In the genomic region with DNA sequence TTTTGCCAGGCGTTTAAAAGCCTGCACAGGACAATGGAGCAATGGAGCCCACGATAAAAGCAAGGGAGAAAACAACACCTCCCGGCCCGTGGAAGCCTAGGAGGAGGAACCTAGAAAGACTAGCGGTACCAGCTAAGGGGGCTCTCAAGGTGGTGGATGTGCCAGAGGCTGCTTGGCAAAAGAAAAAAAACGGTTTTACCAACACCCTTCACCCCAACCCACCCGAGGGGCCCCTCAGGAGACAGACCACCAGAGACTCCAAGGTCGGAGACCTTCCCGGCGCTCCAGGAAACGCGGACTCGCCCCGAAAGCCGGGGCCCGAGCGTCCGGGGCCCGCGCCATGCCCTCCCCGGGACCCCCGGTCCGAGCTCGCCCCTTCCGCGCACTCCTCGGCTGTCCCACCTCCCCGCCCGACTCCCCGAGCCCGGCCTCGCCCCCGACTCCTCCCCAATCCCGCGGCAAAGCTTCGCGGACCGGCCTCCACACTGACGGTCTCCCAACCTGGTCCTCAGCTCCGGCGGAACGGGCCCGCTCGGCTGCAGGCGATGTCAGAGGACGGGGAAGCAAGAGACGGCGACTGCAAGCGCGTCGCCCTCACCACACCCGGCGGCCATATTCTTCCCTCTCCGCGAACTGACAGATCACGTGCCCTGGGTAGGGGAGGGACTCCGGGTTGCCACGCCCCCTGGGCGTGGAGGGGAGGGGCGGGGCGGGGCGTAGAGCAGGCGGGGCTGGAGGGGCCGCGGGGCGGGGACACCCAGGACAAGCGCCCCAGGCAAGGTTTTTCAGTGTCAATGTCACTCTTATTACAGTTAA, we compare ENCODE assay signal across 8 cellular contexts.
DNase-seq lines count a peak whose midpoint lies in the region; ATAC-seq and TF ChIP-seq lines count a peak whose summit lies in the region.

TSS of gene KIDINS220 (minus strand) at position 635 of the 816 bp plus-strand sequence. CDS start 10,520 bp downstream, outside the sequence.

- TF ChIP-seq POLR2A in GM18505 (IDR thresholded peaks at IDR 0.05; ENCODE audit: borderline replicate concordance, extremely low read depth, insufficient read depth, insufficient read length) = peak; percentile 87

- ATAC-seq in GM18505 (IDR thresholded peaks at IDR 0.05; ENCODE audit: unreplicated experiment) (peak; percentile 94), HG02885 (IDR thresholded peaks at IDR 0.05; ENCODE audit: poor library complexity, unreplicated experiment) (peak; percentile 94)

- peak within 1 kb of the TSS; percentile 94 for H3K4me3 ChIP-seq in retinal pigment epithelial cell (ENCODE audit: low read length)

- no peak for TF ChIP-seq CTCF in retinal pigment epithelial cell (conservative IDR thresholded peaks at IDR 0.05; ENCODE audit: low read depth, low read length)

- peak; percentile 87 for DNase-seq in NCI-H1694 treated with DMSO at 0.1 percent for 48 hours (lab: John Stamatoyannopoulos, UW)
- peak; percentile 76 for DNase-seq in T1000 (lab: John Stamatoyannopoulos, UW)
- DNase-seq in astrocyte of the hippocampus (ENCODE audit: low read depth, low spot score) = peak; percentile 95
- peak; percentile 89 to 91 for DNase-seq in hippocampal formation (lab: John Stamatoyannopoulos, UW)
- no peak for DNase-seq in retinal pigment epithelial cell (ENCODE audit: low read depth)
- DNase-seq in OCI-M2 (lab: John Stamatoyannopoulos, UW; ENCODE audit: unreplicated experiment) = no peak

Comparison
In these comparisons a context has a peak if more than half of its experiments do, and no peak if none do; other contexts are left out.
1. DNase-seq: peak in NCI-H1694 treated with DMSO at 0.1 percent for 48 hours (single experiment), T1000 (single experiment), astrocyte of the hippocampus (single experiment) and hippocampal formation (2 of 2); none in retinal pigment epithelial cell (single experiment) and OCI-M2 (single experiment).